33 cellular contexts compared by ENCODE assay signal in the genomic region with DNA sequence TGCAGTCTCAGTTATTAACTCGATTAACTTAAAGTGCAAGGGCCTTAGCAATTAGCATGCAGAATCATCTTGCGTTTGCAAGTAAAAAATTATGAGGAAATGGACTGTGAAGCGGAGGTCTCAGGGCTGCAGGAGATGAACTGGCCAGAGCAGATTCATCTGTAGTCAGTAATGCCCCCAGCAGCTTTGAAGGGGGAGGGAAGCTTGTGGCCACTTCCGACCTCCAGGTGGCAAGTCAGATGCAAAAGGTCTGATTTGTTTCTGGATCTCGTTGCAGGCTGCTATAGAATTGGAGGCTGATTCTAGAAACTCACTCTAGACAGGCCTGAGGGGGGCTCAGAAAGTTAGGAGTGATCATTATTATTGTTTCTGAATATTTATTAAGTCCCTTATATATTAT.
"Had no signal": no experiment of that assay in that cellular context is flagged by ENCODE, and none has a peak within 500 bp of the region (broad histone marks: within the 10 kb centered on the region; RNA-seq: fewer than 3 reads in every experiment).

No MANE protein-coding gene starts in this region.

- H3K9me3 Mint-ChIP-seq: activated CD4-positive, alpha-beta T cell treated with anti-CD3 and anti-CD28 coated beads, Interleukin-2, amount 10 ng/mL, durations not matched to agents 7 days and 5 days; activated naive CD4-positive, alpha-beta T cell treated with anti-CD3 and anti-CD28 coated beads, Interleukin-2, amount 50 U/mL, for 24 hours; activated naive CD8-positive, alpha-beta T cell treated with anti-CD3 and anti-CD28 coated beads, Interleukin-2, amount 10 ng/mL, durations not matched to agents 7 days and 5 days; activated T-cell treated with anti-CD3 and anti-CD28 coated beads, Interleukin-2, amount 50 U/mL, for 24 hours; central memory CD8-positive, alpha-beta T cell; T-helper 2 cell treated with Interferon-gamma antibody and Interleukin-4, amounts not matched to agents 5 μg/mL and 100 μg/mL, for 36 hours had no signal

- H3K4me1 Mint-ChIP-seq: activated CD4-positive, alpha-beta T cell treated with anti-CD3 and anti-CD28 coated beads for 36 hours; activated naive CD4-positive, alpha-beta T cell treated with anti-CD3 and anti-CD28 coated beads, Interleukin-2, amount 50 U/mL, for 24 hours; central memory CD8-positive, alpha-beta T cell had no signal

- DNase-seq: activated CD4-positive, alpha-beta T cell treated with anti-CD3 and anti-CD28 coated beads for 36 hours; activated CD4-positive, alpha-beta T cell treated with anti-CD3 and anti-CD28 coated beads, Interleukin-2, amount 10 ng/mL, durations not matched to agents 7 days and 5 days; activated CD4-positive, alpha-beta T cell treated with anti-CD3 and anti-CD28 coated beads, Interleukin-2, amount 50 U/mL, for 48 hours; activated CD8-positive, alpha-beta T cell treated with anti-CD3 and anti-CD28 coated beads, Interleukin-2, amount 10 ng/mL, durations not matched to agents 7 days and 5 days; activated gamma-delta T cell; activated naive CD4-positive, alpha-beta T cell treated with Interleukin-2 at 50 U/mL for 16 hours; activated naive CD8-positive, alpha-beta T cell treated with anti-CD3 and anti-CD28 coated beads, Interleukin-2, amount 10 ng/mL, durations not matched to agents 7 days and 5 days; activated T-cell treated with anti-CD3 and anti-CD28 coated beads, Interleukin-2, amount 50 U/mL, for 24 hours; amygdala; MM.1S; MV-4-11; NCI-H1092; NCI-H1436 treated with DMSO at 0.1 percent for 48 hours; NCI-H1694 treated with DMSO at 0.1 percent for 48 hours; NCI-H2029; NCI-H510A; NCI-H526 treated with DMSO at 0.1 percent for 48 hours; NCI-H774; PC-3; Peyer's patch; RPMI8226; SHP77 treated with DMSO at 0.1 percent for 48 hours; SK-N-SH had no signal

- H3K27me3 ChIP-seq: ascending aorta, cardiac muscle cell, Peyer's patch, SJSA1 had no signal

- H3K36me3 Mint-ChIP-seq: activated naive CD4-positive, alpha-beta T cell treated with anti-CD3 and anti-CD28 coated beads, Interleukin-2, amount 50 U/mL, for 24 hours; activated naive CD8-positive, alpha-beta T cell treated with anti-CD3 and anti-CD28 coated beads, Interleukin-2, amount 10 ng/mL, durations not matched to agents 7 days and 5 days had no signal

- H3K9me2 ChIP-seq: SK-N-SH had no signal

- ATAC-seq: activated CD4-positive, alpha-beta T cell treated with anti-CD3 and anti-CD28 coated beads for 36 hours; activated CD4-positive, CD25-positive, alpha-beta regulatory T cell treated with anti-CD3 and anti-CD28 coated beads, Interleukin-2, amount 50 U/mL, for 24 hours; activated CD8-positive, alpha-beta T cell treated with anti-CD3 and anti-CD28 coated beads, Interleukin-2, amount 10 ng/mL, durations not matched to agents 7 days and 5 days; PC-3 had no signal

- H3K4me2 ChIP-seq: KMS-11, SK-N-SH had no signal

- H3K9me3 ChIP-seq: ascending aorta, Peyer's patch, SJSA1, SK-N-SH had no signal

- H3K4me3 ChIP-seq: ascending aorta, cardiac muscle cell, Peyer's patch, SJSA1 had no signal

- H3K4me1 ChIP-seq: ascending aorta, Peyer's patch, SJSA1 had no signal

- H3K4me3 Mint-ChIP-seq: activated CD4-positive, alpha-beta T cell treated with anti-CD3 and anti-CD28 coated beads for 36 hours; activated CD4-positive, alpha-beta T cell treated with anti-CD3 and anti-CD28 coated beads, Interleukin-2, amount 10 ng/mL, durations not matched to agents 7 days and 5 days; activated CD8-positive, alpha-beta T cell treated with anti-CD3 and anti-CD28 coated beads, Interleukin-2, amount 10 ng/mL, durations not matched to agents 7 days and 5 days; activated naive CD4-positive, alpha-beta T cell treated with anti-CD3 and anti-CD28 coated beads, Interleukin-2, amount 50 U/mL, for 24 hours; activated naive CD8-positive, alpha-beta T cell treated with anti-CD3 and anti-CD28 coated beads, Interleukin-2, amount 10 ng/mL, durations not matched to agents 7 days and 5 days; activated T-cell treated with anti-CD3 and anti-CD28 coated beads, Interleukin-2, amount 50 U/mL, for 24 hours; central memory CD8-positive, alpha-beta T cell; T-helper 1 cell treated with Interleukin-12 subunit alpha and Interleukin-12 subunit beta and Interleukin-4 antibody, amounts not matched to agents 30 μg/mL and 1 μg/mL, for 36 hours; T-helper 2 cell treated with Interferon-gamma antibody and Interleukin-4, amounts not matched to agents 5 μg/mL and 100 μg/mL, for 36 hours had no signal

- H3K27ac ChIP-seq: ascending aorta, cardiac muscle cell, KMS-11, Peyer's patch, SJSA1 had no signal

- H3K27ac Mint-ChIP-seq: activated CD4-positive, alpha-beta T cell treated with anti-CD3 and anti-CD28 coated beads for 36 hours; activated CD4-positive, alpha-beta T cell treated with anti-CD3 and anti-CD28 coated beads, Interleukin-2, amount 10 ng/mL, durations not matched to agents 7 days and 5 days; activated CD8-positive, alpha-beta T cell treated with anti-CD3 and anti-CD28 coated beads, Interleukin-2, amount 10 ng/mL, durations not matched to agents 7 days and 5 days; activated naive CD4-positive, alpha-beta T cell treated with anti-CD3 and anti-CD28 coated beads, Interleukin-2, amount 50 U/mL, for 24 hours; activated naive CD8-positive, alpha-beta T cell treated with anti-CD3 and anti-CD28 coated beads, Interleukin-2, amount 10 ng/mL, durations not matched to agents 7 days and 5 days; activated T-cell treated with anti-CD3 and anti-CD28 coated beads, Interleukin-2, amount 50 U/mL, for 24 hours; activated T-helper 2 cell treated with anti-CD3 and anti-CD28 coated beads, Interferon-gamma antibody, Interleukin-2, Interleukin-4, amounts not matched to agents 10 μg/mL and 5 μg/mL and 100 μg/mL, durations not matched to agents 14 hours and 24 hours and 36 hours; T-helper 1 cell treated with Interleukin-12 subunit alpha and Interleukin-12 subunit beta and Interleukin-4 antibody, amounts not matched to agents 30 μg/mL and 1 μg/mL, for 36 hours; T-helper 2 cell treated with Interferon-gamma antibody and Interleukin-4, amounts not matched to agents 5 μg/mL and 100 μg/mL, for 36 hours had no signal

- H3K36me3 ChIP-seq: ascending aorta, cardiac muscle cell, Peyer's patch, SJSA1 had no signal

- H3K9ac ChIP-seq: KMS-11, SK-N-SH had no signal
